In genomic region chr14:66920196-66920595, GRCh38 we compare ENCODE assay signal across 20 cellular contexts.
"Had no signal": no experiment of that assay in that cellular context is flagged by ENCODE, and none has a peak within 500 bp of the region (broad histone marks: within the 10 kb centered on the region; RNA-seq: fewer than 3 reads in every experiment).

No MANE protein-coding gene starts in this region.

- H3K4me1 Mint-ChIP-seq: stimulated activated naive B cell treated with anti-CD40 and anti-IgM and Interleukin-4, amounts not matched to agents 10 μg/mL and 1 μg/mL and 100 μg/mL, for 72 hours had no signal

- ATAC-seq: activated CD4-positive, CD25-positive, alpha-beta regulatory T cell treated with anti-CD3 and anti-CD28 coated beads, Interleukin-2, amount 50 U/mL, for 24 hours; gastrocnemius medialis; heart left ventricle; left lung; stimulated activated naive B cell treated with anti-CD40 and anti-IgM and Interleukin-4, amounts not matched to agents 10 μg/mL and 1 μg/mL and 100 μg/mL, for 72 hours had no signal

- H3K4me3 ChIP-seq: breast epithelium, esophagus muscularis mucosa, gastrocnemius medialis, heart left ventricle, left lung, tibial artery had no signal

- H3K27me3 Mint-ChIP-seq: dendritic cell treated with granulocyte-macrophage colony-stimulating factor and Interleukin-4, amounts not matched to agents 40 ng/mL and 50 ng/mL, for 4 days; stimulated activated naive B cell treated with anti-CD40 and anti-IgM and Interleukin-4, amounts not matched to agents 10 μg/mL and 1 μg/mL and 100 μg/mL, for 72 hours had no signal

- H3K27ac Mint-ChIP-seq: dendritic cell treated with granulocyte-macrophage colony-stimulating factor and Interleukin-4, amounts not matched to agents 40 ng/mL and 50 ng/mL, for 4 days; stimulated activated naive B cell treated with anti-CD40 and anti-IgM and Interleukin-4, amounts not matched to agents 10 μg/mL and 1 μg/mL and 100 μg/mL, for 72 hours; T-helper 1 cell treated with Interleukin-12 subunit alpha and Interleukin-12 subunit beta and Interleukin-4 antibody, amounts not matched to agents 30 μg/mL and 1 μg/mL, for 36 hours had no signal

- H3K9me3 ChIP-seq: breast epithelium, esophagus muscularis mucosa, gastrocnemius medialis had no signal

- H3K27me3 ChIP-seq: breast epithelium, esophagus muscularis mucosa, gastrocnemius medialis, heart left ventricle, left lung, tibial artery had no signal

- H3K4me1 ChIP-seq: breast epithelium, esophagus muscularis mucosa, gastrocnemius medialis, heart left ventricle, left lung, tibial artery had no signal

- H3K9me3 Mint-ChIP-seq: T-helper 1 cell treated with Interleukin-12 subunit alpha and Interleukin-12 subunit beta and Interleukin-4 antibody, amounts not matched to agents 30 μg/mL and 1 μg/mL, for 36 hours had no signal

- DNase-seq: activated CD4-positive, alpha-beta T cell treated with anti-CD3 and anti-CD28 coated beads, Interleukin-2, amount 50 U/mL, for 1 hour; activated CD8-positive, alpha-beta memory T cell treated with anti-CD3 and anti-CD28 coated beads for 24 hours; activated CD8-positive, alpha-beta memory T cell treated with anti-CD3 and anti-CD28 coated beads, Interleukin-2, amount 50 U/mL, for 48 hours; activated effector memory CD4-positive, alpha-beta T cell treated with Interleukin-2 at 50 U/mL for 16 hours; activated naive CD4-positive, alpha-beta T cell treated with anti-CD3 and anti-CD28 coated beads, Interleukin-2, amount 50 U/mL, for 16 hours; activated T-cell treated with anti-CD3 and anti-CD28 coated beads, Interleukin-2, amount 50 U/mL, for 48 hours; cerebellar nuclear complex; effector CD8-positive, alpha-beta T cell; gastrocnemius medialis; heart left ventricle; left lung; occipital lobe; posterior cingulate gyrus; stimulated activated naive B cell treated with anti-CD40 and anti-IgM and Interleukin-4, amounts not matched to agents 10 μg/mL and 1 μg/mL and 100 μg/mL, for 72 hours; tibial artery had no signal

- H3K4me3 Mint-ChIP-seq: dendritic cell treated with granulocyte-macrophage colony-stimulating factor and Interleukin-4, amounts not matched to agents 40 ng/mL and 50 ng/mL, for 4 days; stimulated activated naive B cell treated with anti-CD40 and anti-IgM and Interleukin-4, amounts not matched to agents 10 μg/mL and 1 μg/mL and 100 μg/mL, for 72 hours; T-helper 1 cell treated with Interleukin-12 subunit alpha and Interleukin-12 subunit beta and Interleukin-4 antibody, amounts not matched to agents 30 μg/mL and 1 μg/mL, for 36 hours had no signal

- H3K27ac ChIP-seq: breast epithelium, esophagus muscularis mucosa, gastrocnemius medialis, heart left ventricle, left lung, tibial artery had no signal
